In genomic region chr9:4197548-4197947, GRCh38 we compare ENCODE assay signal across 8 cellular contexts.
A peak's percentile ranks its signal among the peaks of the same experiment; 100 is the strongest.
DNase-seq lines count a peak whose midpoint lies in the region; TF ChIP-seq lines count a peak whose summit lies in the region.

No MANE protein-coding gene starts in this region.

- H3K27me3 Mint-ChIP-seq in progenitor cell of endocrine pancreas, result no peaks in the 10 kb centered on the region

- peaks cover 54% of the 10 kb centered on the region for H3K9me3 Mint-ChIP-seq in progenitor cell of endocrine pancreas (ENCODE audit: low read depth)

- no peaks in the 10 kb centered on the region for H3F3A ChIP-seq in MM.1S (ENCODE audit: insufficient read depth, low read length)

- peaks cover 63% of the 10 kb centered on the region for H3K36me3 Mint-ChIP-seq in progenitor cell of endocrine pancreas (ENCODE audit: insufficient read depth)

- no peaks in the 10 kb centered on the region for H3K79me2 ChIP-seq in MM.1S (ENCODE audit: low read length)

- H2AFZ ChIP-seq in MM.1S (ENCODE audit: low read length), result no peak overlapping the region

- H3K4me3 ChIP-seq in MM.1S (ENCODE audit: low read length) (no peak overlapping the region), choroid plexus epithelial cell (ENCODE audit: low read depth, low read length) (no peak overlapping the region)

- H3K27ac ChIP-seq in MM.1S (ENCODE audit: low read length), result no peak overlapping the region

- H3K9ac ChIP-seq in MM.1S (ENCODE audit: low read length), result no peak overlapping the region

- TF ChIP-seq CTCF in MM.1S (IDR thresholded peaks at IDR 0.05; ENCODE audit: low read length) (peak; percentile 78), choroid plexus epithelial cell (conservative IDR thresholded peaks at IDR 0.05; ENCODE audit: low read depth, low read length) (peak; percentile 58), progenitor cell of endocrine pancreas (IDR thresholded peaks at IDR 0.05; ENCODE audit: unreplicated experiment) (peak; percentile 30)

- H3K9me3 ChIP-seq in MM.1S (replicated peaks; ENCODE audit: insufficient read depth, low read length), result no peaks in the 10 kb centered on the region

- DNase-seq in NCI-H82 (lab: John Stamatoyannopoulos, UW) (peak; percentile 29), NCI-H82 treated with DMSO at 0.1 percent for 48 hours (lab: John Stamatoyannopoulos, UW; ENCODE audit: unreplicated experiment) (no peak), MM.1S (peak; percentile 25), choroid plexus epithelial cell (ENCODE audit: low read depth) (no peak), progenitor cell of endocrine pancreas (ENCODE audit: low spot score, unreplicated experiment) (no peak), NCI-H1092 treated with DMSO at 0.1 percent for 48 hours (lab: John Stamatoyannopoulos, UW) (no peak), dedifferentiated amniotic fluid mesenchymal stem cell (ENCODE audit: extremely low spot score) (no peak)
- DNase-seq in stimulated activated CD4-positive, alpha-beta T cell treated with anti-CD3 and anti-CD28 coated beads, Interleukin-12 subunit alpha, Interleukin-12 subunit beta, amount 100 ng/mL, for 4 hours, result no peak

- H3K4me2 ChIP-seq in MM.1S (ENCODE audit: low read depth, low read length), result no peak overlapping the region

- H3K36me3 ChIP-seq in MM.1S (replicated peaks; ENCODE audit: insufficient read depth, low read length), result no peaks in the 10 kb centered on the region

- no peak overlapping the region for H3K4me3 Mint-ChIP-seq in progenitor cell of endocrine pancreas (ENCODE audit: low read depth)

- H3K27me3 ChIP-seq in MM.1S (replicated peaks; ENCODE audit: insufficient read depth, low read length), result no peaks in the 10 kb centered on the region

- no peaks in the 10 kb centered on the region for H3K4me1 ChIP-seq in MM.1S (ENCODE audit: low read length)

- no peak overlapping the region for H3K27ac Mint-ChIP-seq in progenitor cell of endocrine pancreas

- no peaks in the 10 kb centered on the region for H3K9me2 ChIP-seq in MM.1S (replicated peaks; ENCODE audit: insufficient read depth, low read length)

- H3K4me1 Mint-ChIP-seq in progenitor cell of endocrine pancreas (ENCODE audit: low read depth), result peaks cover 1% of the 10 kb centered on the region

- H4K20me1 ChIP-seq in MM.1S (ENCODE audit: insufficient read depth, low read length), result no peaks in the 10 kb centered on the region

Comparison
In these comparisons a context has a peak if more than half of its experiments do, and no peak if none do; other contexts are left out.
1. DNase-seq: peak in NCI-H82 (single experiment) and MM.1S (single experiment); none in NCI-H82 treated with DMSO at 0.1 percent for 48 hours (single experiment), choroid plexus epithelial cell (single experiment), progenitor cell of endocrine pancreas (single experiment), NCI-H1092 treated with DMSO at 0.1 percent for 48 hours (single experiment), stimulated activated CD4-positive, alpha-beta T cell treated with anti-CD3 and anti-CD28 coated beads, Interleukin-12 subunit alpha, Interleukin-12 subunit beta, amount 100 ng/mL, for 4 hours (single experiment) and dedifferentiated amniotic fluid mesenchymal stem cell (single experiment).
2. Peak in every context shown above with its lines, with median percentiles within 50 percentile points of each other: CTCF ChIP-seq.